20 cellular contexts compared by ENCODE assay signal in the genomic region with DNA sequence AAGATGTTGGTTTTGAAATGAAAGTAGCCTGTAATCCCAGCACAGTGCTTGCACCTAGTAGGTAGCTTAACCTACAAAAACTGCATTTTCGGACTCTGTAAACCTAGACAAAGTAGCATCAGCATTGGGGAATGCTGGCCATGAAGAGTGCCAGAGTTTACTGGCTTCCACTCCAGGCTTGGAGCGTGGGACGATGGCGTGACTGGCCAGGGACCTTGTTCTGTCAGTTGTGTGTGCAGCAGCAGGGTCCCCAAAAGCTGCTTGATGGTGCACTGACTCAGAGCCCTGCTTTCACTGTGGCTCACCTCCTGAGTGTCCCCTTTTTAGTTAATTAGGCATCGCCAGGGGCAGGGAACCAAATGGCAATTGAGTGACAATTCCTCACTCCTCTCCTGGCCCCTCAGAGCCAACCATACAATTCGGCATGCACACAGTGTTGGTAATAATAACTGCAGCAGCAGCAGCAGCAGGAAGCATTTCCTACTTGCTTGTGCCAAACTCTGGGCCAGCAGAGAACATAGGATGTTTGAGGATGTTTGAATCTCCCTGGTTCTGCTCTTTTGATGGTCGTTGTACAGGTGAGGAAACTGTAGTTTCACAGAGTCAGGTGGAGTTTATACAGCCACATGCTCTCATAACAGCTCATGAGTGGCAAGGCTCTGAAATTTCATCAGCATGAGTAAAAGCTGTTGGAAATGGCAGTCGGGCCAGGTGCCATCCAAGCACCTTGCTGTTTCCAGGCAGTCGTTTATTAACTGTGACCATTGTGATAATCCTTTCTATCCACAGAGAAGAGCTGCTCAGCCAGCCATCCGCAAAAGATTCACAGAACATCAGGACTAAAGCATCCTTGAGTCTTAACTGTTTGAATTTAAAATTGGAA.
A peak's percentile ranks its signal among the peaks of the same experiment; 100 is the strongest.
DNase-seq lines count a peak whose midpoint lies in the region; ATAC-seq and TF ChIP-seq lines count a peak whose summit lies in the region.
"Had no signal": no experiment of that assay in that cellular context is flagged by ENCODE, and none has a peak within 500 bp of the region (broad histone marks: within the 10 kb centered on the region; RNA-seq: fewer than 3 reads in every experiment).

No MANE protein-coding gene starts in this region.

- ATAC-seq in HG03025 (IDR thresholded peaks at IDR 0.05; ENCODE audit: low FRiP score, unreplicated experiment), result no peak
- ATAC-seq: activated CD4-positive, CD25-positive, alpha-beta regulatory T cell treated with anti-CD3 and anti-CD28 coated beads, Interleukin-2, amount 50 U/mL, for 24 hours; activated naive CD8-positive, alpha-beta T cell treated with anti-CD3 and anti-CD28 coated beads, Interleukin-2, amount 50 U/mL, for 24 hours; CD8-positive, alpha-beta T cell; SK-N-SH treated with all-trans-retinoic acid at 6 μM for 48 hours had no signal

- H3K9ac ChIP-seq in muscle layer of colon (ENCODE audit: low read length), result no peak overlapping the region

- H3K4me3 ChIP-seq in WERI-Rb-1 (ENCODE audit: low read depth, low read length), result no peak overlapping the region
- no peak overlapping the region for H3K4me3 ChIP-seq in muscle layer of colon (ENCODE audit: low read depth in 1 of 2, low read length in 2 of 2)
- H3K4me3 ChIP-seq: esophagus muscularis mucosa, pancreas, skin epidermis had no signal

- H3K9me3 ChIP-seq in WERI-Rb-1 (ENCODE audit: severe bottlenecking), result no peaks in the 10 kb centered on the region
- H3K9me3 ChIP-seq in muscle layer of colon (ENCODE audit: low read length), result no peaks in the 10 kb centered on the region
- H3K9me3 ChIP-seq: esophagus muscularis mucosa, pancreas had no signal

- no peak overlapping the region for H3K4me3 Mint-ChIP-seq in nephron progenitor cell
- H3K4me3 Mint-ChIP-seq: activated naive CD8-positive, alpha-beta T cell treated with anti-CD3 and anti-CD28 coated beads, Interleukin-2, amount 50 U/mL, for 24 hours; CD8-positive, alpha-beta T cell; immature natural killer cell had no signal

- no peaks in the 10 kb centered on the region for H3K36me3 Mint-ChIP-seq in nephron progenitor cell (ENCODE audit: low read depth)
- H3K36me3 Mint-ChIP-seq: CD8-positive, alpha-beta T cell; immature natural killer cell had no signal

- H3K4me1 ChIP-seq in muscle layer of colon (ENCODE audit: insufficient read depth, low read length), result peaks cover 33% of the 10 kb centered on the region

- no peak overlapping the region for H3K27ac Mint-ChIP-seq in nephron progenitor cell
- H3K27ac Mint-ChIP-seq: activated naive CD8-positive, alpha-beta T cell treated with anti-CD3 and anti-CD28 coated beads, Interleukin-2, amount 50 U/mL, for 24 hours; CD8-positive, alpha-beta T cell; immature natural killer cell had no signal

- H3K27ac ChIP-seq in WERI-Rb-1 (no peak overlapping the region), muscle layer of colon (ENCODE audit: low read depth, low read length) (peak overlapping the region; percentile 41)
- H3K27ac ChIP-seq: esophagus muscularis mucosa, pancreas, skin epidermis had no signal

- DNase-seq in DMS153 treated with DMSO at 0.1 percent for 48 hours (lab: John Stamatoyannopoulos, UW; ENCODE audit: unreplicated experiment) (peak; percentile 72), NCI-H128 (lab: John Stamatoyannopoulos, UW; ENCODE audit: unreplicated experiment) (peak; percentile 21), WERI-Rb-1 (peak; percentile 27), NCI-H774 (lab: John Stamatoyannopoulos, UW) (no peak), nephron progenitor cell (no peak), AG08395 (ENCODE audit: low spot score) (no peak)
- DNase-seq: activated naive CD8-positive, alpha-beta T cell treated with anti-CD3 and anti-CD28 coated beads, Interleukin-2, amount 50 U/mL, for 24 hours; CD8-positive, alpha-beta T cell; EL; immature natural killer cell; NCI-H2227 treated with DMSO at 0.1 percent for 48 hours; pancreas; stimulated activated CD4-positive, alpha-beta T cell treated with anti-CD3 and anti-CD28 coated beads, Interleukin-4, amount 100 ng/mL, for 1 hour; T1000 had no signal

- peaks cover 91% of the 10 kb centered on the region for H3K27me3 Mint-ChIP-seq in nephron progenitor cell (ENCODE audit: low read depth, poor library complexity)

- H3K9me3 Mint-ChIP-seq in nephron progenitor cell, result no peaks in the 10 kb centered on the region
- H3K9me3 Mint-ChIP-seq: activated naive CD8-positive, alpha-beta T cell treated with anti-CD3 and anti-CD28 coated beads, Interleukin-2, amount 50 U/mL, for 24 hours; CD8-positive, alpha-beta T cell; immature natural killer cell had no signal

- TF ChIP-seq CTCF in WERI-Rb-1 (IDR thresholded peaks at IDR 0.05; ENCODE audit: low read depth, low read length) (no peak), nephron progenitor cell (IDR thresholded peaks at IDR 0.05) (no peak)

- peaks cover 17% of the 10 kb centered on the region for H3K4me1 Mint-ChIP-seq in nephron progenitor cell

- peaks cover 34% of the 10 kb centered on the region for H3K27me3 ChIP-seq in WERI-Rb-1 (ENCODE audit: insufficient read depth, low read depth, severe bottlenecking)
- H3K27me3 ChIP-seq in muscle layer of colon (ENCODE audit: control insufficient read depth in 1 of 2, insufficient read depth in 2 of 2, low read length in 2 of 2), result peaks cover 0 to 6% of the 10 kb centered on the region in 2 donors

- H3K36me3 ChIP-seq in WERI-Rb-1, result no peaks in the 10 kb centered on the region
- no peaks in the 10 kb centered on the region for H3K36me3 ChIP-seq in muscle layer of colon (ENCODE audit: insufficient read depth, low read length)
- H3K36me3 ChIP-seq: esophagus muscularis mucosa, pancreas had no signal

Comparison
In these comparisons a context has a peak if more than half of its experiments do, and no peak if none do; other contexts are left out.
1. DNase-seq: peak in DMS153 treated with DMSO at 0.1 percent for 48 hours (single experiment), NCI-H128 (single experiment) and WERI-Rb-1 (single experiment); none in NCI-H774 (single experiment), nephron progenitor cell (single experiment) and AG08395 (single experiment).